1 cellular context compared by ENCODE assay signal in genomic region chr10:125163312-125163711, GRCh38. TPM values are rescaled to one million over a fixed set of nuclear protein-coding genes. Genes with fewer than 3 reads are reported as not detected.
"Had no signal": no experiment of that assay in that cellular context is flagged by ENCODE, and none has a peak within 500 bp of the region (broad histone marks: within the 10 kb centered on the region; RNA-seq: fewer than 3 reads in every experiment).

No MANE protein-coding gene starts in this region.

RNA-seq across cellular contexts. Expression of gene CTBP2, which starts 2.9 kb away (rescaled TPM):
- total RNA-seq: HepG2 had no signal
